ENCODE assay signal across 24 cellular contexts in genomic region chr20:57420571-57421257, GRCh38. TPM values are rescaled to one million over a fixed set of nuclear protein-coding genes. Genes with fewer than 3 reads are reported as not detected.
DNase-seq lines count a peak whose midpoint lies in the region; ATAC-seq, FAIRE-seq and TF ChIP-seq lines count a peak whose summit lies in the region.
"Had no signal": no experiment of that assay in that cellular context is flagged by ENCODE, and none has a peak within 500 bp of the region (broad histone marks: within the 10 kb centered on the region; RNA-seq: fewer than 3 reads in every experiment).

No MANE protein-coding gene starts in this region.

- CTCF ChIA-PET in GM12878 (lab: Yijun Ruan, JAX), result interaction anchor here (0.6 kb wide), 1 partner anchor 21 kb away, joined by 3 read pairs; no protein-coding TSS in a partner anchor

- H3K27ac ChIP-seq in heart left ventricle, result no peak overlapping the region
- H3K27ac ChIP-seq in left ventricle myocardium inferior (replicated peaks), result no peak overlapping the region
- H3K27ac ChIP-seq in GM12878 (ENCODE audit: control insufficient read depth, insufficient read depth), result no peak overlapping the region
- no peak overlapping the region for H3K27ac ChIP-seq in spleen
- H3K27ac ChIP-seq: dorsolateral prefrontal cortex, gastroesophageal sphincter, right lobe of liver, transverse colon had no signal

- RAD21 ChIA-PET in GM12878 (lab: Charles Lee; ENCODE audit: unreplicated experiment), result no interaction called here

- no peak for TF ChIP-seq EP300 in GM12878 (IDR thresholded peaks at IDR 0.05; ENCODE audit: borderline replicate concordance in 1 of 2, control insufficient read depth in 1 of 2, low read depth in 2 of 2, low read length in 2 of 2)

- in situ Hi-C loops in GM12878 (cut with MboI), result no loop called here

- intact Hi-C loops in heart left ventricle (cut with DNase I), result no loop called here
- intact Hi-C loops in left ventricle myocardium inferior (cut with micrococcal nuclease), result no loop called here
- intact Hi-C loops in GM12878 (cut with micrococcal nuclease; ENCODE audit: unreplicated experiment), result no loop called here
- intact Hi-C loops in spleen (cut with DNase I; ENCODE audit: low total_unique reads), result no loop called here

- WGBS in heart left ventricle, 4 donors, result 64 to 77% (median 75%) methylated on average over 18 to 20 of the region's 20 CpGs
- 58% methylated on average over 19 of the region's 20 CpGs for WGBS in GM12878 (ENCODE audit: insufficient coverage, insufficient replicate concordance, low lambda C conversion rate, missing lambda C conversion rate)
- 84 to 89% (median 86%) methylated on average over 18 to 20 of the region's 20 CpGs for WGBS in spleen, 5 donors

- no peaks in the 10 kb centered on the region for H3K9me3 ChIP-seq in heart left ventricle
- no peaks in the 10 kb centered on the region for H3K9me3 ChIP-seq in left ventricle myocardium inferior (replicated peaks)
- no peaks in the 10 kb centered on the region for H3K9me3 ChIP-seq in GM12878 (replicated peaks; ENCODE audit: control insufficient read depth, insufficient read depth, low read length)
- no peaks in the 10 kb centered on the region for H3K9me3 ChIP-seq in spleen
- H3K9me3 ChIP-seq: gastroesophageal sphincter, right lobe of liver, transverse colon had no signal

- H3K4me1 ChIP-seq in heart left ventricle (peaks cover 0 to 14% (median 0%) of the 10 kb centered on the region in 12 donors), left ventricle myocardium inferior (peaks cover 8% of the 10 kb centered on the region), GM12878 (ENCODE audit: control insufficient read depth, insufficient read depth, low read length) (peaks cover 9% of the 10 kb centered on the region), spleen (peaks cover 5 to 26% (median 11%) of the 10 kb centered on the region in 6 donors)
- H3K4me1 ChIP-seq: gastroesophageal sphincter, transverse colon had no signal

- no TSS peak for BruUV-seq in GM12878 (replicated peaks; lab: Mats Ljungman, UMichigan)

- no peak overlapping the region for H3K9ac ChIP-seq in GM12878 (ENCODE audit: control insufficient read depth, insufficient read depth, low read length)

- ATAC-seq in heart left ventricle (peak in 3 of 4 donors; percentile 6 to 64 (median 47)), GM12878 (peak; percentile 34; the same call in 2 of the 3 replicates)
- ATAC-seq: activated CD4-positive, CD25-positive, alpha-beta regulatory T cell treated with anti-CD3 and anti-CD28 coated beads, Interleukin-2, amount 50 U/mL, for 24 hours; activated T-helper 17 cell treated with anti-CD3 and anti-CD28 coated beads, Interleukin-2, amount 50 U/mL, for 72 hours; gastroesophageal sphincter; HCT116 had no signal

- H3K79me2 ChIP-seq in GM12878 (ENCODE audit: control insufficient read depth, insufficient read depth, low read length), result no peaks in the 10 kb centered on the region

- FAIRE-seq in HTR-8/SVneo (lab: Jason Lieb, UNC) (peak; percentile 80), GM12878 (lab: Jason Lieb, UNC) (no peak)

- H3K27me3 ChIP-seq in heart left ventricle (no peaks in the 10 kb centered on the region), left ventricle myocardium inferior (ENCODE audit: low read depth) (peaks cover 11% of the 10 kb centered on the region), GM12878 (replicated peaks in 1 of 2; ENCODE audit: control insufficient read depth in 2 of 2, insufficient read depth in 2 of 2, low read length in 1 of 2) (no peaks in the 10 kb centered on the region; a peak in 1 of 4 replicates), spleen (replicated peaks in 1 of 7) (no peaks in the 10 kb centered on the region)
- H3K27me3 ChIP-seq: dorsolateral prefrontal cortex, gastroesophageal sphincter, right lobe of liver, transverse colon had no signal

- no peak for TF ChIP-seq RAD21 in GM12878 (IDR thresholded peaks at IDR 0.05; ENCODE audit: insufficient read depth, low read depth, low read length)

- DNase-seq in heart left ventricle (peak in 1 of 5 donors; percentile 45), left ventricle myocardium inferior (no peak), HTR-8/SVneo (ENCODE audit: insufficient read length, low spot score) (no peak), GM12878 (ENCODE audit: low read depth, low spot score) (no peak), spleen (peak; percentile 63), NCI-H510A (lab: John Stamatoyannopoulos, UW) (no peak), HuH-7 (ENCODE audit: low spot score) (no peak), D341Med (ENCODE audit: low spot score) (no peak)
- DNase-seq: ACHN; activated CD4-positive, alpha-beta memory T cell treated with anti-CD3 and anti-CD28 coated beads for 36 hours; amniotic stem cell; DMS53; dorsolateral prefrontal cortex; MV-4-11; NCI-H526; SHP77; stimulated activated CD8-positive, alpha-beta memory T cell treated with anti-CD3 and anti-CD28 coated beads, Interleukin-4, amount 100 ng/mL, for 48 hours; T-helper 2 cell; transverse colon had no signal

- H3K4me2 ChIP-seq in GM12878 (ENCODE audit: control insufficient read depth, insufficient read depth), result no peak overlapping the region

- no peak for TF ChIP-seq CTCF in heart left ventricle (IDR thresholded peaks at IDR 0.05)
- no peak for TF ChIP-seq CTCF in left ventricle myocardium inferior (IDR thresholded peaks at IDR 0.05; ENCODE audit: borderline replicate concordance)
- TF ChIP-seq CTCF in GM12878 (IDR thresholded peaks at IDR 0.05 in 2 of 3, conservative IDR thresholded peaks at IDR 0.05 in 1 of 3; ENCODE audit: control insufficient read depth in 2 of 3, extremely low read depth in 1 of 3, insufficient read depth in 1 of 3, low read depth in 3 of 3, low read length in 3 of 3), result no peak
- TF ChIP-seq CTCF in spleen (IDR thresholded peaks at IDR 0.05 in 8 of 11, conservative IDR thresholded peaks at IDR 0.05 in 3 of 11), result no peak

- no peak for TF ChIP-seq POLR2A in heart left ventricle (IDR thresholded peaks at IDR 0.05)
- TF ChIP-seq POLR2A in GM12878 (IDR thresholded peaks at IDR 0.05; ENCODE audit: low read depth, low read length), result no peak
- no peak for TF ChIP-seq POLR2A in spleen (IDR thresholded peaks at IDR 0.05)

- H3K36me3 ChIP-seq in heart left ventricle, result no peaks in the 10 kb centered on the region
- no peaks in the 10 kb centered on the region for H3K36me3 ChIP-seq in left ventricle myocardium inferior
- H3K36me3 ChIP-seq in GM12878 (ENCODE audit: control insufficient read depth in 2 of 2, insufficient read depth in 2 of 2, low read length in 1 of 2), result no peaks in the 10 kb centered on the region
- H3K36me3 ChIP-seq in spleen, result no peaks in the 10 kb centered on the region
- H3K36me3 ChIP-seq: gastroesophageal sphincter, right lobe of liver, transverse colon had no signal

- POLR2A ChIA-PET in GM12878 (lab: Charles Lee), result interaction anchor here (1.0 kb wide), 1 partner anchor 13 kb away, joined by 3 read pairs; no protein-coding TSS in a partner anchor

- SMC1A ChIA-PET in GM12878 (lab: Charles Lee; ENCODE audit: uncharacterized antibody, unreplicated experiment), result no interaction called here

- H2AFZ ChIP-seq in GM12878 (ENCODE audit: control insufficient read depth, low read depth, low read length), result no peak overlapping the region

- H4K20me1 ChIP-seq in GM12878 (ENCODE audit: control insufficient read depth, insufficient read depth), result no peaks in the 10 kb centered on the region

- H3K4me3 ChIP-seq in heart left ventricle (no peak overlapping the region), left ventricle myocardium inferior (no peak overlapping the region), GM12878 (no peak overlapping the region), spleen (no peak overlapping the region)
- H3K4me3 ChIP-seq: dorsolateral prefrontal cortex, gastroesophageal sphincter, right lobe of liver, transverse colon had no signal

TF ChIP-seq in GM12878, 131 proteins besides CTCF, POLR2A, EP300 and RAD21 (continues in another document):
- TF ChIP-seq, protein P1, sequence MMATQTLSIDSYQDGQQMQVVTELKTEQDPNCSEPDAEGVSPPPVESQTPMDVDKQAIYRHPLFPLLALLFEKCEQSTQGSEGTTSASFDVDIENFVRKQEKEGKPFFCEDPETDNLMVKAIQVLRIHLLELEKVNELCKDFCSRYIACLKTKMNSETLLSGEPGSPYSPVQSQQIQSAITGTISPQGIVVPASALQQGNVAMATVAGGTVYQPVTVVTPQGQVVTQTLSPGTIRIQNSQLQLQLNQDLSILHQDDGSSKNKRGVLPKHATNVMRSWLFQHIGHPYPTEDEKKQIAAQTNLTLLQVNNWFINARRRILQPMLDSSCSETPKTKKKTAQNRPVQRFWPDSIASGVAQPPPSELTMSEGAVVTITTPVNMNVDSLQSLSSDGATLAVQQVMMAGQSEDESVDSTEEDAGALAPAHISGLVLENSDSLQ (IDR thresholded peaks at IDR 0.05), result 0 out of 2 replicates have a peak, but pooled peaks have one; percentile 8
- no peak for TF ChIP-seq JUNB (IDR thresholded peaks at IDR 0.05)

RNA-seq across cellular contexts. Expression of gene RBM38, which starts 29.5 kb away (rescaled TPM):
- total RNA-seq in heart left ventricle (10 to 100 TPM; 45.6 to 97.9 (median 62.3) TPM), left ventricle myocardium inferior (75.5 TPM), GM12878 (2014; rRNA removed) (68.6 and 79.7 TPM in 2 replicates), GM12878 (2014; rRNA removed; fragmentation: Illumina TruSeq; extraction: Trizol) (23.2 and 27.5 TPM in 2 replicates), GM12878 (2021) (102 and 104 TPM in 2 replicates), spleen (100 to 1,000 TPM in 1 of 7 donors, 10 to 100 TPM in 6; 49.2 to 120 (median 61.6) TPM)
- polyA plus RNA-seq in heart left ventricle (100 to 1,000 TPM in 1 of 2 donors, 10 to 100 TPM in 1; 68.5 to 112 TPM), GM12878 (2011; rRNA removed) (29.9 and 57.3 TPM in 2 replicates), GM12878 (2014; fragmentation: Illumina TruSeq; extraction: Trizol) (4.3 and 22.9 TPM in 2 replicates), GM12878 (2014; fragmentation: Nextera tagmentation; extraction: Ambion mirVana) (1 to 10 TPM in 1 of 2 experiments, under 1 TPM in 1; 0.32 to 1.3 TPM), GM12878 (2014; rRNA removed) (118 and 127 TPM in 2 replicates), GM12878 (2016; fragmentation: Nextera tagmentation; extraction: Ambion mirVana) (10 to 100 TPM; 10.4 to 13.2 TPM), spleen (10 to 100 TPM; 48.6 to 87.8 (median 81.2) TPM)
- total RNA-seq in GM12878 (2013; cell fraction: nucleolus; rRNA removed), result 58.6 and 73.2 TPM in 2 replicates
- 37.7 TPM for polyA plus RNA-seq in GM12878 (2011; ENCODE audit: low read depth)
- polyA plus RNA-seq in GM12878 (2011; cell fraction: cytosol; rRNA removed), result 90.6 and 104 TPM in 2 replicates
- polyA plus RNA-seq in GM12878 (2011; cell fraction: nucleus; rRNA removed), result 86.7 and 88.5 TPM in 2 replicates
- polyA plus RNA-seq in GM12878 (2012), result 96.5 and 121 TPM in 2 replicates
- 24.3 and 61.6 TPM in 2 replicates for polyA minus RNA-seq in GM12878 (2011; rRNA and poly(A)+ RNA removed)
- 39.3 and 39.8 TPM in 2 replicates for polyA minus RNA-seq in GM12878 (2011; cell fraction: cytosol; rRNA and poly(A)+ RNA removed)
- 16.6 and 21.1 TPM in 2 replicates for polyA minus RNA-seq in GM12878 (2011; cell fraction: nucleus; rRNA and poly(A)+ RNA removed)
